Comparison of ENCODE assay signal across 13 cellular contexts in genomic region chr13:44013666-44014291, GRCh38.
DNase-seq lines count a peak whose midpoint lies in the region; ATAC-seq and TF ChIP-seq lines count a peak whose summit lies in the region.
"Had no signal": no experiment of that assay in that cellular context is flagged by ENCODE, and none has a peak within 500 bp of the region (broad histone marks: within the 10 kb centered on the region; RNA-seq: fewer than 3 reads in every experiment).

No MANE protein-coding gene starts in this region.

- H3K36me3 ChIP-seq in CD8-positive, alpha-beta memory T cell (ENCODE audit: insufficient read depth, low read length): no peaks in the 10 kb centered on the region

- H3K36me3 Mint-ChIP-seq in CD8-positive, alpha-beta memory T cell: no peaks in the 10 kb centered on the region

- ATAC-seq in HG03469 (IDR thresholded peaks at IDR 0.05; ENCODE audit: unreplicated experiment): no peak
- ATAC-seq: left lobe of liver had no signal

- no peak for TF ChIP-seq CTCF in cardiac fibroblast (IDR thresholded peaks at IDR 0.05; ENCODE audit: low read depth, low read length)

- H3K9me3 Mint-ChIP-seq in CD8-positive, alpha-beta memory T cell: no peaks in the 10 kb centered on the region

- H3K27ac Mint-ChIP-seq in CD8-positive, alpha-beta memory T cell: no peak overlapping the region

- H3K9me3 ChIP-seq in CD8-positive, alpha-beta memory T cell (ENCODE audit: low read length): no peaks in the 10 kb centered on the region

- DNase-seq in LHCN-M2 (ENCODE audit: low read depth): peak; percentile 84
- peak; percentile 45 to 60 for DNase-seq in cardiac fibroblast (ENCODE audit: low read depth in 2 of 2)
- peak; percentile 22 for DNase-seq in inferior parietal cortex (ENCODE audit: extremely low spot score)
- DNase-seq in substantia nigra (lab: John Stamatoyannopoulos, UW): peak in 2 of 49 donors; percentile 7
- no peak for DNase-seq in cerebellum (ENCODE audit: low spot score)
- no peak for DNase-seq in NCI-H2171 (lab: John Stamatoyannopoulos, UW)
- no peak for DNase-seq in CD8-positive, alpha-beta memory T cell
- DNase-seq: activated CD4-positive, alpha-beta T cell treated with anti-CD3 and anti-CD28 coated beads for 4 hours; GOT3; NCI-H774; stimulated activated CD4-positive, alpha-beta T cell treated with anti-CD3 and anti-CD28 coated beads, Interleukin-2, amount 100 ng/mL, for 48 hours had no signal

- no peak overlapping the region for H3K4me3 Mint-ChIP-seq in CD8-positive, alpha-beta memory T cell

- no peak overlapping the region for H3K4me3 ChIP-seq in cardiac fibroblast (replicated peaks in 1 of 2; ENCODE audit: low read depth in 2 of 2, low read length in 2 of 2)
- no peak overlapping the region for H3K4me3 ChIP-seq in CD8-positive, alpha-beta memory T cell (ENCODE audit: low read length)

- POLR2A ChIA-PET in CD8-positive, alpha-beta memory T cell (lab: Charles Lee): no interaction called here

- peaks cover 0 to 1% of the 10 kb centered on the region in 2 donors for H3K27me3 Mint-ChIP-seq in CD8-positive, alpha-beta memory T cell

- peak overlapping the region; percentile 62 for H3K27ac ChIP-seq in substantia nigra (ENCODE audit: low read depth, low read length, poor library complexity, severe bottlenecking)
- H3K27ac ChIP-seq in CD8-positive, alpha-beta memory T cell (ENCODE audit: low read depth, low read length): no peak overlapping the region

- CTCF ChIA-PET in CD8-positive, alpha-beta memory T cell (lab: Charles Lee): no interaction called here

- no peaks in the 10 kb centered on the region for H3K27me3 ChIP-seq in CD8-positive, alpha-beta memory T cell (ENCODE audit: insufficient read depth, low read length, poor library complexity, severe bottlenecking)

- no peaks in the 10 kb centered on the region for H3K4me1 ChIP-seq in CD8-positive, alpha-beta memory T cell (ENCODE audit: insufficient read depth, low read length)

- H3K4me1 Mint-ChIP-seq in CD8-positive, alpha-beta memory T cell: no peaks in the 10 kb centered on the region

Comparison
In these comparisons a context has a peak if more than half of its experiments do, and no peak if none do; other contexts are left out.
1. DNase-seq: peak in LHCN-M2 (single experiment), cardiac fibroblast (2 of 2) and inferior parietal cortex (single experiment); none in cerebellum (single experiment), NCI-H2171 (single experiment) and CD8-positive, alpha-beta memory T cell (0 of 5).